In the genomic region with DNA sequence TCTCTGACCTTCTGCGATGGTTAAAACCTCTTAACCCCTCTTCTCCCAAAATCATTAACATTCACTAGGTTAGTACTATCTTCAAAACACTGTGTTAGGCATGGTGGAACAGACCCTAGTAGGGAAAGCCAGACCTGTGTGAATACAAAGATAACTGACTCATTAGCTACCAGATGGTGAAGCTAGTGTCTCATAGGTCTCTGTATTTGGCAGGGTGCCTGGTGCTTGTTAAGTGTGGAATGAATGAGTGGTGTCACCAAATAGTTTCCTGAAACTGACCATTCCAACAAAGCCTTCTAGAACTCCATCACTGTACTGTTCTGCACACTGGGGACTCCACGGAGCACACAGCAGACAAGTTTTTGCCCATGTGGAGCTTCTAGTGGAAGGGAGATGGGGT, we compare ENCODE assay signal across 11 cellular contexts. TPM values are rescaled to one million over a fixed set of nuclear protein-coding genes. Genes with fewer than 3 reads are reported as not detected.
DNase-seq lines count a peak whose midpoint lies in the region; ATAC-seq, FAIRE-seq and TF ChIP-seq lines count a peak whose summit lies in the region.
"Had no signal": no experiment of that assay in that cellular context is flagged by ENCODE, and none has a peak within 500 bp of the region (broad histone marks: within the 10 kb centered on the region; RNA-seq: fewer than 3 reads in every experiment).

No MANE protein-coding gene starts in this region.

- CTCF ChIA-PET in activated B cell treated with CpG ODN at 0.5 μM for 24 hours (lab: Charles Lee) = no interaction called here

- FAIRE-seq in HTR-8/SVneo (lab: Jason Lieb, UNC) = no peak
- FAIRE-seq in GM19239 (lab: Jason Lieb, UNC) = no peak
- FAIRE-seq: GM12892 had no signal

- no peak overlapping the region for H3K4me3 Mint-ChIP-seq in activated B cell treated with CpG ODN at 0.5 μM for 24 hours

- no peaks in the 10 kb centered on the region for H3K4me1 Mint-ChIP-seq in activated B cell treated with CpG ODN at 0.5 μM for 24 hours

- no peaks in the 10 kb centered on the region for H3K27me3 Mint-ChIP-seq in activated B cell treated with CpG ODN at 0.5 μM for 24 hours

- H3K27ac ChIP-seq in left lung = no peak overlapping the region
- H3K27ac ChIP-seq: upper lobe of left lung had no signal

- no peaks in the 10 kb centered on the region for H3K4me1 ChIP-seq in left lung

- H3K9me3 Mint-ChIP-seq in activated B cell treated with CpG ODN at 0.5 μM for 24 hours = no peaks in the 10 kb centered on the region

- DNase-seq in COLO829 (ENCODE audit: low spot score) (peak; percentile 41), HTR-8/SVneo (ENCODE audit: insufficient read length, low spot score) (peak; percentile 59), activated B cell treated with CpG ODN at 0.5 μM for 24 hours (no peak), left lung (no peak), RPMI8226 (no peak), inferior parietal cortex (ENCODE audit: extremely low spot score) (no peak), GM19239 (ENCODE audit: insufficient read length, low spot score) (no peak)
- DNase-seq: foreskin melanocyte, upper lobe of left lung had no signal

- TF ChIP-seq CTCF in activated B cell treated with CpG ODN at 0.5 μM for 24 hours (IDR thresholded peaks at IDR 0.05) (no peak), left lung (IDR thresholded peaks at IDR 0.05) (no peak)

- peaks cover 0 to 100% of the 10 kb centered on the region in 2 donors for H3K36me3 ChIP-seq in left lung

- no peak for ATAC-seq in activated B cell treated with CpG ODN at 0.5 μM for 24 hours (ENCODE audit: low read depth)
- ATAC-seq in left lung = peak; percentile 42
- ATAC-seq in GM18519 (IDR thresholded peaks at IDR 0.05; ENCODE audit: low FRiP score, unreplicated experiment) = no peak

- no peaks in the 10 kb centered on the region for H3K27me3 ChIP-seq in left lung
- H3K27me3 ChIP-seq: upper lobe of left lung had no signal

- H3K36me3 Mint-ChIP-seq in activated B cell treated with CpG ODN at 0.5 μM for 24 hours (ENCODE audit: low read depth) = peaks cover 97% of the 10 kb centered on the region

- H3K4me3 ChIP-seq in left lung = no peak overlapping the region
- H3K4me3 ChIP-seq: upper lobe of left lung had no signal

- H3K27ac Mint-ChIP-seq in activated B cell treated with CpG ODN at 0.5 μM for 24 hours = peak overlapping the region; percentile 54

- no peaks in the 10 kb centered on the region for H3K9me3 ChIP-seq in left lung
- H3K9me3 ChIP-seq: upper lobe of left lung had no signal

- POLR2A ChIA-PET in activated B cell treated with CpG ODN at 0.5 μM for 24 hours (lab: Charles Lee) = no interaction called here

- intact Hi-C loops in activated B cell treated with CpG ODN at 0.5 μM for 24 hours (cut with micrococcal nuclease) (no loop called here), left lung (cut with DNase I) (no loop called here)

RNA-seq across cellular contexts. Expression of a gene that starts 27.7 kb away (rescaled TPM):
- 61.7 and 62.7 TPM in 2 replicates for total RNA-seq in activated B cell treated with CpG ODN at 0.5 μM for 24 hours
- 100 to 1,000 TPM; 134 to 145 TPM for total RNA-seq in left lung

Comparison
In these comparisons a context has a peak if more than half of its experiments do, and no peak if none do; other contexts are left out.
1. DNase-seq: peak in COLO829 (single experiment) and HTR-8/SVneo (single experiment); none in activated B cell treated with CpG ODN at 0.5 μM for 24 hours (single experiment), left lung (0 of 2), RPMI8226 (single experiment), inferior parietal cortex (single experiment) and GM19239 (single experiment).